18 cellular contexts compared by ENCODE assay signal in the genomic region with DNA sequence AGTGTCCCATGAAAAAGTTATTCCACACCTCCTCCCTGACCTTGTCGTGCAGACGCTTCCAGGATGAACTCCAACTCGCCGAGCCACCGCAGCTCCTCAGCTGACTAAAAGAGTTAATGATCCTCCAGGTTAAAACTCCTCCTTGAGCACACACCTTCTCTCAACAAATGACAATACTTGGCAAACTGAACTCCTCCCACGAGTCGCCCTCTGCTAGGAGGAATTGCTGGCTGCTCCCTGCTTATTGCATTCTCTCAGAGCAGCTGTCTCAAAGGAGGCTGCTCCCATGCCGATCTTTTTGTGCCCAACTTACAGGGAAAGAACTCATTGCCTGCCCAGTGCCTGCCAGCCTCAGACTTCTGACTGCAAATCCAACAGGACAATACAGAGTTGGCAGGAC. TPM values are rescaled to one million over a fixed set of nuclear protein-coding genes. Genes with fewer than 3 reads are reported as not detected.
DNase-seq lines count a peak whose midpoint lies in the region; ATAC-seq, FAIRE-seq and TF ChIP-seq lines count a peak whose summit lies in the region.
"Had no signal": no experiment of that assay in that cellular context is flagged by ENCODE, and none has a peak within 500 bp of the region (broad histone marks: within the 10 kb centered on the region; RNA-seq: fewer than 3 reads in every experiment).

A gene with protein sequence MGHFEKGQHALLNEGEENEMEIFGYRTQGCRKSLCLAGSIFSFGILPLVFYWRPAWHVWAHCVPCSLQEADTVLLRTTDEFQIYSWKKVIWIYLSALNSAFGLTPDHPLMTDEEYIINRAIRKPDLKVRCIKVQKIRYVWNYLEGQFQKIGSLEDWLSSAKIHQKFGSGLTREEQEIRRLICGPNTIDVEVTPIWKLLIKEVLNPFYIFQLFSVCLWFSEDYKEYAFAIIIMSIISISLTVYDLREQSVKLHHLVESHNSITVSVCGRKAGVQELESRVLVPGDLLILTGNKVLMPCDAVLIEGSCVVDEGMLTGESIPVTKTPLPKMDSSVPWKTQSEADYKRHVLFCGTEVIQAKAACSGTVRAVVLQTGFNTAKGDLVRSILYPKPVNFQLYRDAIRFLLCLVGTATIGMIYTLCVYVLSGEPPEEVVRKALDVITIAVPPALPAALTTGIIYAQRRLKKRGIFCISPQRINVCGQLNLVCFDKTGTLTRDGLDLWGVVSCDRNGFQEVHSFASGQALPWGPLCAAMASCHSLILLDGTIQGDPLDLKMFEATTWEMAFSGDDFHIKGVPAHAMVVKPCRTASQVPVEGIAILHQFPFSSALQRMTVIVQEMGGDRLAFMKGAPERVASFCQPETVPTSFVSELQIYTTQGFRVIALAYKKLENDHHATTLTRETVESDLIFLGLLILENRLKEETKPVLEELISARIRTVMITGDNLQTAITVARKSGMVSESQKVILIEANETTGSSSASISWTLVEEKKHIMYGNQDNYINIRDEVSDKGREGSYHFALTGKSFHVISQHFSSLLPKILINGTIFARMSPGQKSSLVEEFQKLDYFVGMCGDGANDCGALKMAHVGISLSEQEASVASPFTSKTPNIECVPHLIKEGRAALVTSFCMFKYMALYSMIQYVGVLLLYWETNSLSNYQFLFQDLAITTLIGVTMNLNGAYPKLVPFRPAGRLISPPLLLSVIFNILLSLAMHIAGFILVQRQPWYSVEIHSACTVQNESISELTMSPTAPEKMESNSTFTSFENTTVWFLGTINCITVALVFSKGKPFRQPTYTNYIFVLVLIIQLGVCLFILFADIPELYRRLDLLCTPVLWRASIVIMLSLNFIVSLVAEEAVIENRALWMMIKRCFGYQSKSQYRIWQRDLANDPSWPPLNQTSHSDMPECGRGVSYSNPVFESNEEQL (minus strand): TSS at position 106 of the 400 bp plus-strand sequence. CDS start 96 bp downstream, at position 10.

- peaks cover 24% of the 10 kb centered on the region for H3K4me1 Mint-ChIP-seq in Caco-2 (ENCODE audit: low read depth, unreplicated experiment)
- H3K4me1 Mint-ChIP-seq in MCF 10A (ENCODE audit: insufficient read depth, unreplicated experiment), result no peaks in the 10 kb centered on the region
- H3K4me1 Mint-ChIP-seq in activated T-cell treated with anti-CD3 and anti-CD28 coated beads, Interleukin-2, amount 50 U/mL, for 72 hours (ENCODE audit: low read depth), result no peaks in the 10 kb centered on the region
- H3K4me1 Mint-ChIP-seq: naive B cell had no signal

- POLR2A ChIA-PET in Caco-2 (lab: Charles Lee), result no interaction called here
- POLR2A ChIA-PET in MCF 10A (lab: Yijun Ruan, JAX), result no interaction called here

- no peaks in the 10 kb centered on the region for H3K27me3 ChIP-seq in Caco-2 (replicated peaks; ENCODE audit: control insufficient read depth, insufficient read depth, low read length)

- BruUV-seq in Caco-2 (replicated peaks; lab: Mats Ljungman, UMichigan) (no TSS peak), MCF 10A (replicated peaks; lab: Mats Ljungman, UMichigan) (no TSS peak)

- H3K27ac Mint-ChIP-seq in Caco-2 (ENCODE audit: unreplicated experiment), result peak within 1 kb of the TSS; percentile 38
- no peak within 1 kb of the TSS for H3K27ac Mint-ChIP-seq in MCF 10A (ENCODE audit: low read depth, unreplicated experiment)
- no peak within 1 kb of the TSS for H3K27ac Mint-ChIP-seq in activated T-cell treated with anti-CD3 and anti-CD28 coated beads, Interleukin-2, amount 50 U/mL, for 72 hours
- H3K27ac Mint-ChIP-seq: effector memory CD8-positive, alpha-beta T cell had no signal

- FAIRE-seq in kidney (lab: Jason Lieb, UNC), result peak; percentile 38
- FAIRE-seq: GM12892 had no signal

- intact Hi-C loops in Caco-2 (cut with micrococcal nuclease; ENCODE audit: unreplicated experiment), result no loop called here
- intact Hi-C loops in MCF 10A (cut with micrococcal nuclease), result no loop called here
- intact Hi-C loops in kidney (cut with DNase I), result no loop called here

- H3K4me3 ChIP-seq in Caco-2 (ENCODE audit: low read depth, low read length) (peak within 1 kb of the TSS; percentile 27), kidney (ENCODE audit: low read length in 2 of 2) (peak within 1 kb of the TSS in 1 of 2 donors; percentile 13)
- H3K4me3 ChIP-seq: HAP-1 had no signal

- H3K9me3 Mint-ChIP-seq in Caco-2 (ENCODE audit: unreplicated experiment) (no peaks in the 10 kb centered on the region), MCF 10A (ENCODE audit: unreplicated experiment) (no peaks in the 10 kb centered on the region)
- H3K9me3 Mint-ChIP-seq in activated T-cell treated with anti-CD3 and anti-CD28 coated beads, Interleukin-2, amount 50 U/mL, for 72 hours, result no peaks in the 10 kb centered on the region
- H3K9me3 Mint-ChIP-seq: effector memory CD8-positive, alpha-beta T cell had no signal

- CTCF ChIA-PET in Caco-2 (lab: Charles Lee) (no interaction called here), MCF 10A (lab: Yijun Ruan, JAX) (no interaction called here)

- H3K36me3 Mint-ChIP-seq in Caco-2 (ENCODE audit: insufficient read depth, unreplicated experiment), result no peaks in the 10 kb centered on the region
- H3K36me3 Mint-ChIP-seq in MCF 10A (ENCODE audit: insufficient read depth, unreplicated experiment), result no peaks in the 10 kb centered on the region
- H3K36me3 Mint-ChIP-seq in activated T-cell treated with anti-CD3 and anti-CD28 coated beads, Interleukin-2, amount 50 U/mL, for 72 hours (ENCODE audit: insufficient read depth in 2 of 2), result no peaks in the 10 kb centered on the region
- H3K36me3 Mint-ChIP-seq: naive B cell had no signal

- no peak for TF ChIP-seq CTCF in Caco-2 (IDR thresholded peaks at IDR 0.05; ENCODE audit: insufficient read depth in 1 of 2, low read depth in 1 of 2, low read length in 1 of 2, severe bottlenecking in 1 of 2, unreplicated experiment in 1 of 2)
- TF ChIP-seq CTCF in MCF 10A (IDR thresholded peaks at IDR 0.05; ENCODE audit: unreplicated experiment), result no peak
- no peak for TF ChIP-seq CTCF in kidney (IDR thresholded peaks at IDR 0.05; ENCODE audit: borderline replicate concordance, extremely low read depth, insufficient read depth)

- no peaks in the 10 kb centered on the region for H3K27me3 Mint-ChIP-seq in Caco-2 (ENCODE audit: insufficient read depth, unreplicated experiment)
- peaks cover 51% of the 10 kb centered on the region for H3K27me3 Mint-ChIP-seq in MCF 10A (ENCODE audit: insufficient read depth, unreplicated experiment)
- H3K27me3 Mint-ChIP-seq in activated T-cell treated with anti-CD3 and anti-CD28 coated beads, Interleukin-2, amount 50 U/mL, for 72 hours (ENCODE audit: low read depth), result no peaks in the 10 kb centered on the region
- H3K27me3 Mint-ChIP-seq: effector memory CD8-positive, alpha-beta T cell had no signal

- H3K27ac ChIP-seq in kidney (ENCODE audit: low read depth in 2 of 2, low read length in 2 of 2), result no peak within 1 kb of the TSS
- H3K27ac ChIP-seq: WERI-Rb-1 had no signal

- peaks cover 9% of the 10 kb centered on the region for H3K4me1 ChIP-seq in Caco-2
- peaks cover 0 to 7% of the 10 kb centered on the region in 2 donors for H3K4me1 ChIP-seq in kidney (ENCODE audit: control insufficient read depth in 1 of 2, insufficient read depth in 1 of 2, low read depth in 1 of 2, low read length in 2 of 2)

- peak; percentile 65 to 71 for DNase-seq in Caco-2
- DNase-seq in MCF 10A (ENCODE audit: unreplicated experiment), result peak; percentile 14
- peak; percentile 61 for DNase-seq in kidney
- peak; percentile 31 for DNase-seq in pons (ENCODE audit: low spot score)
- no peak for DNase-seq in activated T-cell treated with anti-CD3 and anti-CD28 coated beads, Interleukin-2, amount 50 U/mL, for 72 hours
- DNase-seq in NCI-H2227 treated with DMSO at 0.1 percent for 48 hours (lab: John Stamatoyannopoulos, UW), result no peak
- no peak for DNase-seq in T-helper 1 cell
- DNase-seq: DND-41; effector memory CD8-positive, alpha-beta T cell; naive B cell; NCI-H1048; NCI-H524 treated with DMSO at 0.1 percent for 48 hours; SHP77 treated with DMSO at 0.1 percent for 48 hours; stimulated activated CD4-positive, alpha-beta T cell treated with anti-CD3 and anti-CD28 coated beads, Interleukin-12 subunit alpha, Interleukin-12 subunit beta, amount 100 ng/mL, for 4 hours; WERI-Rb-1 had no signal

- H3K4me3 Mint-ChIP-seq in Caco-2 (ENCODE audit: unreplicated experiment), result peak within 1 kb of the TSS; percentile 73
- H3K4me3 Mint-ChIP-seq in MCF 10A (ENCODE audit: unreplicated experiment), result no peak within 1 kb of the TSS
- no peak within 1 kb of the TSS for H3K4me3 Mint-ChIP-seq in activated T-cell treated with anti-CD3 and anti-CD28 coated beads, Interleukin-2, amount 50 U/mL, for 72 hours
- H3K4me3 Mint-ChIP-seq: effector memory CD8-positive, alpha-beta T cell; naive B cell had no signal

- H3K9ac ChIP-seq in kidney (ENCODE audit: low read length in 2 of 2), result no peak within 1 kb of the TSS

- ATAC-seq in HG02852 (IDR thresholded peaks at IDR 0.05; ENCODE audit: unreplicated experiment), result no peak
- no peak for ATAC-seq in activated T-cell treated with anti-CD3 and anti-CD28 coated beads, Interleukin-2, amount 50 U/mL, for 72 hours (replicated peaks in 1 of 2)
- ATAC-seq: effector memory CD8-positive, alpha-beta T cell had no signal

- H3K36me3 ChIP-seq in Caco-2 (ENCODE audit: control insufficient read depth, insufficient read depth, low read length) (no peaks in the 10 kb centered on the region), kidney (ENCODE audit: control insufficient read depth in 1 of 2, insufficient read depth in 2 of 2, low read length in 2 of 2) (no peaks in the 10 kb centered on the region)
- H3K36me3 ChIP-seq: HAP-1, WERI-Rb-1 had no signal

- H3K9me3 ChIP-seq in Caco-2 (no peaks in the 10 kb centered on the region), kidney (ENCODE audit: control insufficient read depth in 1 of 2, low read length in 2 of 2) (no peaks in the 10 kb centered on the region)
- H3K9me3 ChIP-seq: HAP-1 had no signal

RNA-seq across cellular contexts. Expression of the gene that starts here (rescaled TPM):
- total RNA-seq in Caco-2 (2022) (1.2 and 1.4 TPM in 2 replicates), MCF 10A (2022) (not detected in 2 replicates), kidney (3.7 TPM)
- 0.49 TPM for polyA plus RNA-seq in kidney (ENCODE audit: insufficient read depth, low read depth, low replicate concordance)
- 1 to 10 TPM; 3.2 to 5.1 TPM for total RNA-seq in activated T-cell treated with anti-CD3 and anti-CD28 coated beads, Interleukin-2, amount 50 U/mL, for 72 hours

Comparison
In these comparisons a context has a peak if more than half of its experiments do, and no peak if none do; other contexts are left out.
1. Peak in DNase-seq in MCF 10A; RNA of the gene not detected or under 1 TPM.
2. DNase-seq: peak in Caco-2 (2 of 2), kidney (single experiment) and pons (single experiment); none in activated T-cell treated with anti-CD3 and anti-CD28 coated beads, Interleukin-2, amount 50 U/mL, for 72 hours (0 of 2), NCI-H2227 treated with DMSO at 0.1 percent for 48 hours (single experiment) and T-helper 1 cell (0 of 5).